Comparison of ENCODE assay signal across 18 cellular contexts in the genomic region with DNA sequence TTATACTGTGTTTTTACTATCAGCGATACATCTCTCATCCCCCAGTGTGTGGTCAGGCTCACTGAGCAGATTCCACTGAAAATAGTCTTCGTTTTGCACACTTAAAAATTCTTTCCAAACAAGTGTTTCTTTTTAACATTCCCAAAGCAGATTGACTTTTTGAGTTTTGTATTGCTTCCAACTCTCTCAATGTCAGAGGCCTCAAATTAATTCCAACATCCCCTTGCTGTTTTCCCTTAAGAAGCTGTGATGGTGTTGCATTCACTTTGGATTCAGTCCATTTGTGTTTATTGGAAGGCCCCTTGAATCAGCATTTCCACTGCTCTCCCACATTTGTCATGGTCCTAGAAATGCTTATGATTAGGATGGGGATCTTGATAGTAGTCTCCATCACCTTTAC.
DNase-seq lines count a peak whose midpoint lies in the region; ATAC-seq and TF ChIP-seq lines count a peak whose summit lies in the region.
"Had no signal": no experiment of that assay in that cellular context is flagged by ENCODE, and none has a peak within 500 bp of the region (broad histone marks: within the 10 kb centered on the region; RNA-seq: fewer than 3 reads in every experiment).

No MANE protein-coding gene starts in this region.

- H3F3A ChIP-seq in GM23338 (replicated peaks; ENCODE audit: low read depth) = no peaks in the 10 kb centered on the region

- no peaks in the 10 kb centered on the region for H3K4me1 ChIP-seq in GM23338 (ENCODE audit: insufficient read depth)
- H3K4me1 ChIP-seq: Peyer's patch had no signal

- no peak for DNase-seq in natural killer cell treated with Interleukin-12 subunit alpha and Interleukin-12 subunit beta and Interleukin-15 and Interleukin-18, amount 100 ng/mL, for 72 hours (ENCODE audit: low spot score)
- no peak for DNase-seq in natural killer cell
- DNase-seq in activated B cell treated with CpG ODN at 0.5 μM for 24 hours = no peak
- DNase-seq in Right ventricle myocardium superior = no peak
- no peak for DNase-seq in GM23338 (ENCODE audit: low spot score)
- DNase-seq: EL, KG1, NCI-H1092, NCI-H146, NCI-H2081, NCI-H510A, NCI-H774, Peyer's patch, SHP77 treated with DMSO at 0.1 percent for 48 hours had no signal

- H3K4me1 Mint-ChIP-seq in natural killer cell treated with Interleukin-12 subunit alpha and Interleukin-12 subunit beta and Interleukin-15 and Interleukin-18, amount 100 ng/mL, for 72 hours (ENCODE audit: low read depth in 2 of 2) = peaks cover 54 to 69% of the 10 kb centered on the region in 2 donors
- H3K4me1 Mint-ChIP-seq in natural killer cell (peaks cover 7 to 27% of the 10 kb centered on the region in 2 donors), activated B cell treated with CpG ODN at 0.5 μM for 24 hours (peaks cover 42% of the 10 kb centered on the region), nephron (peaks cover 25% of the 10 kb centered on the region), GM23338 (peaks cover 7% of the 10 kb centered on the region; the same call in 1 of the 3 replicates)

- no peaks in the 10 kb centered on the region for H3K9me2 ChIP-seq in GM23338 (ENCODE audit: insufficient read depth)

- POLR2A ChIA-PET in activated B cell treated with CpG ODN at 0.5 μM for 24 hours (lab: Charles Lee) = interaction anchor here (1.0 to 2.7 kb wide), 6 partner anchors 25 to 671 kb away, joined by 3 to 136 read pairs (median 10); no protein-coding TSS in a partner anchor

- no peaks in the 10 kb centered on the region for H3K27me3 ChIP-seq in GM23338 (ENCODE audit: insufficient read depth)
- H3K27me3 ChIP-seq: Peyer's patch had no signal

- H4K20me1 ChIP-seq in GM23338 (replicated peaks; ENCODE audit: insufficient read depth) = no peaks in the 10 kb centered on the region

- peak overlapping the region; percentile 83 for H3K4me3 Mint-ChIP-seq in natural killer cell treated with Interleukin-12 subunit alpha and Interleukin-12 subunit beta and Interleukin-15 and Interleukin-18, amount 100 ng/mL, for 72 hours
- H3K4me3 Mint-ChIP-seq in natural killer cell (no peak overlapping the region), activated B cell treated with CpG ODN at 0.5 μM for 24 hours (no peak overlapping the region), nephron (no peak overlapping the region), GM23338 (no peak overlapping the region)
- H3K4me3 Mint-ChIP-seq: CD14-positive monocyte had no signal

- no peaks in the 10 kb centered on the region for H3K27me3 Mint-ChIP-seq in natural killer cell treated with Interleukin-12 subunit alpha and Interleukin-12 subunit beta and Interleukin-15 and Interleukin-18, amount 100 ng/mL, for 72 hours
- H3K27me3 Mint-ChIP-seq in natural killer cell (ENCODE audit: low read depth in 2 of 2) (peaks cover 0 to 7% of the 10 kb centered on the region in 2 donors), activated B cell treated with CpG ODN at 0.5 μM for 24 hours (no peaks in the 10 kb centered on the region), nephron (ENCODE audit: low read depth) (peaks cover 4% of the 10 kb centered on the region), GM23338 (ENCODE audit: insufficient read depth, low read depth, poor library complexity) (peaks cover 2% of the 10 kb centered on the region)

- no peaks in the 10 kb centered on the region for H3K36me3 ChIP-seq in GM23338 (ENCODE audit: insufficient read depth)
- H3K36me3 ChIP-seq: Peyer's patch had no signal

- no peak overlapping the region for H3K4me3 ChIP-seq in GM23338
- H3K4me3 ChIP-seq: Peyer's patch had no signal

- peaks cover 6% of the 10 kb centered on the region for H3K9me3 Mint-ChIP-seq in natural killer cell treated with Interleukin-12 subunit alpha and Interleukin-12 subunit beta and Interleukin-15 and Interleukin-18, amount 100 ng/mL, for 72 hours
- H3K9me3 Mint-ChIP-seq in natural killer cell (no peaks in the 10 kb centered on the region), activated B cell treated with CpG ODN at 0.5 μM for 24 hours (no peaks in the 10 kb centered on the region), nephron (no peaks in the 10 kb centered on the region), GM23338 (no peaks in the 10 kb centered on the region)

- CTCF ChIA-PET in activated B cell treated with CpG ODN at 0.5 μM for 24 hours (lab: Charles Lee) = interaction anchor here (1.5 kb wide), 1 partner anchor 269 kb away, joined by 4 read pairs; no protein-coding TSS in a partner anchor

- peaks cover 27% of the 10 kb centered on the region for H3K36me3 Mint-ChIP-seq in natural killer cell treated with Interleukin-12 subunit alpha and Interleukin-12 subunit beta and Interleukin-15 and Interleukin-18, amount 100 ng/mL, for 72 hours
- H3K36me3 Mint-ChIP-seq in natural killer cell (no peaks in the 10 kb centered on the region), activated B cell treated with CpG ODN at 0.5 μM for 24 hours (ENCODE audit: low read depth) (no peaks in the 10 kb centered on the region), nephron (ENCODE audit: low read depth) (no peaks in the 10 kb centered on the region), GM23338 (ENCODE audit: low read depth) (no peaks in the 10 kb centered on the region)

- no peak overlapping the region for H2AFZ ChIP-seq in GM23338

- no peak overlapping the region for H3K27ac ChIP-seq in GM23338 (ENCODE audit: low read depth)

- H3K79me2 ChIP-seq in GM23338 (replicated peaks; ENCODE audit: insufficient read depth) = no peaks in the 10 kb centered on the region

- intact Hi-C loops in natural killer cell (cut with micrococcal nuclease) = no loop called here
- intact Hi-C loops in activated B cell treated with CpG ODN at 0.5 μM for 24 hours (cut with micrococcal nuclease) = loop anchor here (2.0 kb wide), 4 partner anchors 17 to 669 kb away; no protein-coding TSS in a partner anchor
- intact Hi-C loops in Right ventricle myocardium superior (cut with DNase I) = no loop called here

- peak overlapping the region; percentile 95 to 98 for H3K27ac Mint-ChIP-seq in natural killer cell treated with Interleukin-12 subunit alpha and Interleukin-12 subunit beta and Interleukin-15 and Interleukin-18, amount 100 ng/mL, for 72 hours
- no peak overlapping the region for H3K27ac Mint-ChIP-seq in natural killer cell
- H3K27ac Mint-ChIP-seq in activated B cell treated with CpG ODN at 0.5 μM for 24 hours = peak overlapping the region; percentile 91
- H3K27ac Mint-ChIP-seq in nephron = peak overlapping the region; percentile 6 to 70 (median 60)
- H3K27ac Mint-ChIP-seq in GM23338 = no peak overlapping the region

- no peak for ATAC-seq in natural killer cell treated with Interleukin-12 subunit alpha and Interleukin-12 subunit beta and Interleukin-15 and Interleukin-18, amount 100 ng/mL, for 72 hours
- ATAC-seq in natural killer cell (no peak), activated B cell treated with CpG ODN at 0.5 μM for 24 hours (ENCODE audit: low read depth) (no peak), Right ventricle myocardium superior (ENCODE audit: poor library complexity) (no peak), HG03460 (IDR thresholded peaks at IDR 0.05; ENCODE audit: unreplicated experiment) (no peak), HG03025 (IDR thresholded peaks at IDR 0.05; ENCODE audit: low FRiP score, unreplicated experiment) (no peak), GM23338 (no peak)

- no peak overlapping the region for H3K4me2 ChIP-seq in GM23338

- no peak for TF ChIP-seq CTCF in natural killer cell (IDR thresholded peaks at IDR 0.05)
- no peak for TF ChIP-seq CTCF in activated B cell treated with CpG ODN at 0.5 μM for 24 hours (IDR thresholded peaks at IDR 0.05)
- TF ChIP-seq CTCF in nephron (IDR thresholded peaks at IDR 0.05; ENCODE audit: unreplicated experiment in 3 of 3) = no peak
- TF ChIP-seq CTCF in GM23338 (conservative IDR thresholded peaks at IDR 0.05; ENCODE audit: low read depth in 2 of 2) = no peak

TF ChIP-seq in GM23338, 12 proteins besides CTCF, POLR2A, EP300 and RAD21 (continues in another document):
- TF ChIP-seq NANOG (IDR thresholded peaks at IDR 0.05; ENCODE audit: borderline replicate concordance) (no peak), CREB1 (CRISPR knock-in tag; IDR thresholded peaks at IDR 0.05; ENCODE audit: low read depth) (no peak), JUNB (IDR thresholded peaks at IDR 0.05; ENCODE audit: unreplicated experiment) (no peak), ZNF114 (CRISPR knock-in tag; IDR thresholded peaks at IDR 0.05) (no peak), ZNF331 (CRISPR knock-in tag; IDR thresholded peaks at IDR 0.05; ENCODE audit: low read depth) (no peak), STAT1 (IDR thresholded peaks at IDR 0.05; ENCODE audit: unreplicated experiment) (no peak), EZH2 (IDR thresholded peaks at IDR 0.05; ENCODE audit: low read depth, unreplicated experiment) (no peak)
- TF ChIP-seq, protein P1, sequence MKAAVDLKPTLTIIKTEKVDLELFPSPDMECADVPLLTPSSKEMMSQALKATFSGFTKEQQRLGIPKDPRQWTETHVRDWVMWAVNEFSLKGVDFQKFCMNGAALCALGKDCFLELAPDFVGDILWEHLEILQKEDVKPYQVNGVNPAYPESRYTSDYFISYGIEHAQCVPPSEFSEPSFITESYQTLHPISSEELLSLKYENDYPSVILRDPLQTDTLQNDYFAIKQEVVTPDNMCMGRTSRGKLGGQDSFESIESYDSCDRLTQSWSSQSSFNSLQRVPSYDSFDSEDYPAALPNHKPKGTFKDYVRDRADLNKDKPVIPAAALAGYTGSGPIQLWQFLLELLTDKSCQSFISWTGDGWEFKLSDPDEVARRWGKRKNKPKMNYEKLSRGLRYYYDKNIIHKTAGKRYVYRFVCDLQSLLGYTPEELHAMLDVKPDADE (IDR thresholded peaks at IDR 0.05) = no peak

Comparison
In these comparisons a context has a peak if more than half of its experiments do, and no peak if none do; other contexts are left out.
1. H3K27ac Mint-ChIP-seq: peak in natural killer cell treated with Interleukin-12 subunit alpha and Interleukin-12 subunit beta and Interleukin-15 and Interleukin-18, amount 100 ng/mL, for 72 hours (2 of 2), activated B cell treated with CpG ODN at 0.5 μM for 24 hours (single experiment) and nephron (3 of 3); none in natural killer cell (0 of 2) and GM23338 (single experiment).